Comparison of ENCODE assay signal across 8 cellular contexts in the genomic region with DNA sequence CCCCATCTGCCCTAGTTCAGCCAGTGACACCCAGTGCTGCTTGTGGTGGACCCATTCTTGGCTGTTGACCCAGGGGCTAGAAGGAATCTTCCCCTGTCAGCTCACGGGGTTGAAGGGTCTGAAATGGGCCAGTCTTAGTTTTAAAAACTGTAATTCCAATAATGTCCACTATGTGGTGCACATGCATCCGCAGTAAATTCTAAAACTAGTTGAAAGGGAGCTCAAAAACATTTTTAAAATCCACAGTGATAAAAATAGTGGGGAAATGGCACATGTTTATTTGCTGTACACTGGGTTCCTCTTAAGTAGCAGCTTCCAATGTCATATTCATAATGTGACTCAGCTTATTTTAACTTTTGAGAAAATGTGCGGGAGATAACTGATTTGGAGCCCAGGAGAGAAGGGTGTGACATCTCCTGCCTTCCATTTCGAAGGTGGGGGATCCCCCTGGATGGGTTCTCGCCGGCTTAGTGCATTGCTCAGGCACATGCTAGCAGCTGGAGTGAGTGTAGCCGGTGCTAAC. TPM values are rescaled to one million over a fixed set of nuclear protein-coding genes. Genes with fewer than 3 reads are reported as not detected.
DNase-seq lines count a peak whose midpoint lies in the region; ATAC-seq and TF ChIP-seq lines count a peak whose summit lies in the region.

No MANE protein-coding gene starts in this region.

- no peaks in the 10 kb centered on the region for H3K79me1 ChIP-seq in mesenchymal stem cell (replicated peaks; ENCODE audit: low read length, poor library complexity, severe bottlenecking)

- H4K91ac ChIP-seq in mesenchymal stem cell (ENCODE audit: low read length), result no peak overlapping the region

- DNase-seq in NCI-H510A treated with DMSO at 0.1 percent for 48 hours (lab: John Stamatoyannopoulos, UW) (peak; percentile 29), NCI-H510A (lab: John Stamatoyannopoulos, UW) (no peak), HuH-7.5 (ENCODE audit: low spot score) (peak; percentile 48), RWPE2 (ENCODE audit: low spot score) (no peak), mesenchymal stem cell (peak; percentile 64), vagina (ENCODE audit: extremely low spot score in 2 of 2) (peak in 1 of 2 donors; percentile 87), cerebellar nuclear complex (lab: John Stamatoyannopoulos, UW) (no peak)

- 58% methylated on average over 6 of the region's 7 CpGs for WGBS in mesenchymal stem cell

- H3K4me3 ChIP-seq in RWPE2 (ENCODE audit: severe bottlenecking) (no peak overlapping the region), endocrine pancreas (ENCODE audit: control insufficient read depth, insufficient read depth, low read length) (peak overlapping the region; percentile 40), mesenchymal stem cell (ENCODE audit: insufficient read depth in 1 of 2, low read depth in 1 of 2, low read length in 2 of 2) (no peak overlapping the region), vagina (no peak overlapping the region)

- intact Hi-C loops in vagina (cut with DNase I), result loop anchor here (5.0 kb wide), 1 partner anchor 58 kb away; a partner anchor contains a TSS

- H3K4me1 ChIP-seq in RWPE2 (ENCODE audit: insufficient read depth, poor library complexity, severe bottlenecking) (no peaks in the 10 kb centered on the region), endocrine pancreas (ENCODE audit: control insufficient read depth, insufficient read depth, low read length) (peaks cover 3% of the 10 kb centered on the region), mesenchymal stem cell (ENCODE audit: control insufficient read depth, insufficient read depth, low read depth, low read length) (peaks cover 11% of the 10 kb centered on the region), vagina (peaks cover 19% of the 10 kb centered on the region)

- peak overlapping the region; percentile 42 for H3K9ac ChIP-seq in endocrine pancreas (ENCODE audit: control insufficient read depth, insufficient read depth, low read length)
- H3K9ac ChIP-seq in mesenchymal stem cell (ENCODE audit: low read length), result peak overlapping the region; percentile 57

- no peak overlapping the region for H2BK120ac ChIP-seq in mesenchymal stem cell (ENCODE audit: low read depth, low read length)

- no peak overlapping the region for H2BK15ac ChIP-seq in mesenchymal stem cell (ENCODE audit: low read depth, poor library complexity, severe bottlenecking)

- H2BK5ac ChIP-seq in mesenchymal stem cell (ENCODE audit: low read depth, low read length, poor library complexity, severe bottlenecking), result no peak overlapping the region

- H3K23ac ChIP-seq in mesenchymal stem cell (ENCODE audit: low read length in 2 of 2), result no peak overlapping the region

- TF ChIP-seq CTCF in RWPE2 (IDR thresholded peaks at IDR 0.05; ENCODE audit: poor library complexity, severe bottlenecking) (peak; percentile 84), vagina (IDR thresholded peaks at IDR 0.05) (peak; percentile 38 to 91 (median 86))

- H3K36me3 ChIP-seq in RWPE2 (ENCODE audit: low read depth), result no peaks in the 10 kb centered on the region
- no peaks in the 10 kb centered on the region for H3K36me3 ChIP-seq in endocrine pancreas (ENCODE audit: control insufficient read depth, insufficient read depth, low read length)
- no peaks in the 10 kb centered on the region for H3K36me3 ChIP-seq in mesenchymal stem cell (ENCODE audit: control insufficient read depth in 1 of 2, insufficient read depth in 2 of 2, low read depth in 1 of 2, low read length in 2 of 2)
- no peaks in the 10 kb centered on the region for H3K36me3 ChIP-seq in vagina

- no peak overlapping the region for H3K18ac ChIP-seq in mesenchymal stem cell (ENCODE audit: low read depth in 1 of 2, low read length in 2 of 2)

- no peak overlapping the region for H3K4me2 ChIP-seq in mesenchymal stem cell (ENCODE audit: low read length, poor library complexity, severe bottlenecking)

- H3K27ac ChIP-seq in RWPE2 (ENCODE audit: poor library complexity, severe bottlenecking), result no peak overlapping the region
- peak overlapping the region; percentile 51 for H3K27ac ChIP-seq in mesenchymal stem cell (ENCODE audit: low read length, poor library complexity, severe bottlenecking)
- H3K27ac ChIP-seq in vagina, result peak overlapping the region; percentile 72

- no peak overlapping the region for H4K8ac ChIP-seq in mesenchymal stem cell (ENCODE audit: low read length)

- no peak overlapping the region for H2AK5ac ChIP-seq in mesenchymal stem cell (ENCODE audit: low read length, severe bottlenecking)

- no peak for TF ChIP-seq POLR2A in vagina (IDR thresholded peaks at IDR 0.05)

- ATAC-seq in RWPE2 (ENCODE audit: low read depth), result no peak

- H2BK12ac ChIP-seq in mesenchymal stem cell (ENCODE audit: low read length in 2 of 2), result no peak overlapping the region

- H3K27me3 ChIP-seq in RWPE2 (ENCODE audit: insufficient read depth, poor library complexity, severe bottlenecking), result no peaks in the 10 kb centered on the region
- H3K27me3 ChIP-seq in endocrine pancreas (ENCODE audit: control insufficient read depth, insufficient read depth, low read length), result no peaks in the 10 kb centered on the region
- H3K27me3 ChIP-seq in mesenchymal stem cell (ENCODE audit: control insufficient read depth in 1 of 2, insufficient read depth in 1 of 2, low read length in 2 of 2), result no peaks in the 10 kb centered on the region
- no peaks in the 10 kb centered on the region for H3K27me3 ChIP-seq in vagina

- H3K9me3 ChIP-seq in RWPE2 (ENCODE audit: severe bottlenecking), result no peaks in the 10 kb centered on the region
- H3K9me3 ChIP-seq in endocrine pancreas (ENCODE audit: control insufficient read depth, low read length), result no peaks in the 10 kb centered on the region
- H3K9me3 ChIP-seq in mesenchymal stem cell (ENCODE audit: control insufficient read depth, low read length), result no peaks in the 10 kb centered on the region
- no peaks in the 10 kb centered on the region for H3K9me3 ChIP-seq in vagina

- no peak overlapping the region for H3K14ac ChIP-seq in mesenchymal stem cell (ENCODE audit: low read length in 2 of 2)

- H3K4ac ChIP-seq in mesenchymal stem cell (ENCODE audit: low read depth in 1 of 2, low read length in 2 of 2), result no peak overlapping the region

- no peak overlapping the region for H2AFZ ChIP-seq in mesenchymal stem cell (ENCODE audit: low read depth, low read length)

RNA-seq across cellular contexts. Expression of a gene that starts 32.8 kb away (rescaled TPM):
- 0.18 TPM for polyA plus RNA-seq in mesenchymal stem cell (2013, experiment 1 of 2)
- 0.16 TPM for polyA plus RNA-seq in mesenchymal stem cell (2013, experiment 2 of 2)
- total RNA-seq in vagina, result 126 TPM

RNA-seq across cellular contexts. Expression of a gene that starts 59.1 kb away (rescaled TPM):
- polyA plus RNA-seq in mesenchymal stem cell (2013, experiment 1 of 2), result 7.2 TPM
- polyA plus RNA-seq in mesenchymal stem cell (2013, experiment 2 of 2), result 7.1 TPM
- 30.4 TPM for total RNA-seq in vagina

Comparison
In these comparisons a context has a peak if more than half of its experiments do, and no peak if none do; other contexts are left out.
1. DNase-seq: peak in NCI-H510A treated with DMSO at 0.1 percent for 48 hours (single experiment), HuH-7.5 (single experiment) and mesenchymal stem cell (single experiment); none in NCI-H510A (single experiment), RWPE2 (single experiment) and cerebellar nuclear complex (0 of 2).